ENCODE assay signal across 1 cellular context in genomic region chr10:17025444-17026295, GRCh38.
TF ChIP-seq lines count a peak whose summit lies in the region.

No MANE protein-coding gene starts in this region.

TF ChIP-seq in HCT116, 20 proteins besides CTCF, POLR2A, EP300 and RAD21 (continued from another document):
- no peak for TF ChIP-seq REST (IDR thresholded peaks at IDR 0.05; ENCODE audit: low read depth)
TF ChIP-seq in HCT116: peak in this region for 0.
